8 cellular contexts compared by ENCODE assay signal in the genomic region with DNA sequence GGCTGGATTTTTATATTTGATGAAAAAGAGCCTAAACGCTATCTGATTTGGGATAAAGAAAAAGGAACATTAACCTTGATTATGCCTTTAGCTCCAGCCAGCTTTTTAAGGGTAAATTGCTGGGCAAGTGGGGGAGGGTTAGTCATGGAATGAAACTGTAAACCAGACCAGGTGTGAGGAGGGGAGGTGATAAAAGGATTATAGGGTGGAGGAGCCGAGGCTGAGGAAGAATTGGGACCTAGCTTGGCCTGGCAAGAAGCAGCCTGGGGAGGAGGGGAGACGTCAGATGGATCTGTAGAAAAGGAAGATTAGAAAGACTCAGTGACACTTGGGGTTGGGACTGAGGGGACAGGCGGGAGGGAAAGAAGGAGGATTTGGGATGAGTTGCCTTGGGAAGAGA.
DNase-seq lines count a peak whose midpoint lies in the region; TF ChIP-seq lines count a peak whose summit lies in the region.
"Not testable (repeated sequence)": the region's sequence is repeated elsewhere in the genome, so short reads cannot be mapped to it uniquely, and the experiment has no call there.

No MANE protein-coding gene starts in this region.

- not testable (repeated sequence) for TF ChIP-seq CTCF in WERI-Rb-1 (IDR thresholded peaks at IDR 0.05; ENCODE audit: low read depth, low read length); endodermal cell (conservative IDR thresholded peaks at IDR 0.05)

- H3K79me1 ChIP-seq in mesendoderm (ENCODE audit: low read length): not testable (repeated sequence)

- not testable (repeated sequence) for H3K4me3 Mint-ChIP-seq in endodermal cell

- not testable (repeated sequence) for H3K36me3 ChIP-seq in H7 (replicated peaks; ENCODE audit: control insufficient read depth, insufficient read depth, low read length); WERI-Rb-1; mesendoderm (ENCODE audit: control insufficient read depth, insufficient read depth, low read length)
- H3K36me3 ChIP-seq in HUES6 (ENCODE audit: control insufficient read depth, insufficient read depth, low read length) (peaks cover 20% of the 10 kb centered on the region), endodermal cell (ENCODE audit: control insufficient read depth, insufficient read depth, low read length) (peaks cover 16% of the 10 kb centered on the region)

- H3K27ac Mint-ChIP-seq in endodermal cell: not testable (repeated sequence)

- H3K56ac ChIP-seq in mesendoderm (ENCODE audit: low read length): peak overlapping the region; percentile 90

- not testable (repeated sequence) for H3K9me3 ChIP-seq in HUES6 (ENCODE audit: control insufficient read depth, insufficient read depth, low read depth, low read length); WERI-Rb-1 (ENCODE audit: severe bottlenecking); endodermal cell (ENCODE audit: control insufficient read depth, low read length)

- H3K4me1 Mint-ChIP-seq in endodermal cell: peaks cover 24% of the 10 kb centered on the region

- peak overlapping the region; percentile 47 for H3K18ac ChIP-seq in mesendoderm (ENCODE audit: low read length)

- not testable (repeated sequence) for H2BK15ac ChIP-seq in mesendoderm (replicated peaks; ENCODE audit: low read depth)

- H2AK5ac ChIP-seq in mesendoderm (ENCODE audit: low read length): not testable (repeated sequence)

- not testable (repeated sequence) for H3K9me3 Mint-ChIP-seq in endodermal cell

- peaks cover 17% of the 10 kb centered on the region for H3K36me3 Mint-ChIP-seq in endodermal cell (ENCODE audit: low read depth)

- not testable (repeated sequence) for H4K5ac ChIP-seq in mesendoderm (ENCODE audit: low read length)

- H2BK120ac ChIP-seq in mesendoderm (ENCODE audit: low read depth, low read length): peak overlapping the region; percentile 89

- H3K27me3 Mint-ChIP-seq in endodermal cell (ENCODE audit: insufficient read depth): not testable (repeated sequence)

- H3K4me2 ChIP-seq in mesendoderm (ENCODE audit: low read length): not testable (repeated sequence)

- H4K8ac ChIP-seq in mesendoderm (ENCODE audit: low read depth, low read length): not testable (repeated sequence)

- peak overlapping the region; percentile 76; the same call in 1 of the 2 replicates for H3K27ac ChIP-seq in HUES6 (ENCODE audit: low read depth, low read length)
- H3K27ac ChIP-seq in WERI-Rb-1; endodermal cell (ENCODE audit: low read depth, low read length): not testable (repeated sequence)
- peak overlapping the region; percentile 86 for H3K27ac ChIP-seq in mesendoderm (ENCODE audit: low read depth, low read length)

- H3K4me3 ChIP-seq in H7 (ENCODE audit: insufficient read depth, low read depth, low read length) (peak overlapping the region; percentile 46), HUES6 (ENCODE audit: low read depth, low read length) (peak overlapping the region; percentile 60), endodermal cell (ENCODE audit: low read length) (peak overlapping the region; percentile 96), iPS-11a (ENCODE audit: low read depth, low read length) (peak overlapping the region; percentile 58)
- not testable (repeated sequence) for H3K4me3 ChIP-seq in WERI-Rb-1 (ENCODE audit: low read depth, low read length); mesendoderm (ENCODE audit: low read length)

- H2BK5ac ChIP-seq in mesendoderm (ENCODE audit: low read length): not testable (repeated sequence)

- H3K79me2 ChIP-seq in mesendoderm (ENCODE audit: control insufficient read depth, insufficient read depth, low read length): peaks cover 30% of the 10 kb centered on the region

- peaks cover 41% of the 10 kb centered on the region for H3K4me1 ChIP-seq in HUES6 (ENCODE audit: control insufficient read depth, insufficient read depth, low read length)
- not testable (repeated sequence) for H3K4me1 ChIP-seq in endodermal cell (ENCODE audit: control insufficient read depth, insufficient read depth, low read length); mesendoderm (ENCODE audit: control insufficient read depth, low read depth, low read length)

- H3K23ac ChIP-seq in mesendoderm (ENCODE audit: low read length): not testable (repeated sequence)

- H3K27me3 ChIP-seq in H7 (ENCODE audit: control insufficient read depth, insufficient read depth, low read length); HUES6 (ENCODE audit: control insufficient read depth, insufficient read depth, low read length); WERI-Rb-1 (ENCODE audit: insufficient read depth, low read depth, severe bottlenecking); endodermal cell (ENCODE audit: control insufficient read depth, insufficient read depth, low read length, poor library complexity, severe bottlenecking); mesendoderm (ENCODE audit: insufficient read depth, low read length, poor library complexity): not testable (repeated sequence)

- WGBS in endodermal cell (ENCODE audit: insufficient coverage in 1 of 2, insufficient read length in 1 of 2), 2 experiments: 6 to 9% methylated on average over 2 to 4 of the region's 4 CpGs
- no CpG with 5 or more reads among the region's 4 CpGs for WGBS in mesendoderm (ENCODE audit: extremely low coverage, insufficient coverage, low lambda C conversion rate)

- H3K9ac ChIP-seq in HUES6 (ENCODE audit: low read length) (peak overlapping the region; percentile 99), endodermal cell (ENCODE audit: extremely low read depth, low read length, poor library complexity, severe bottlenecking) (peak overlapping the region; percentile 89), mesendoderm (ENCODE audit: low read length) (peak overlapping the region; percentile 78)

- H3K4ac ChIP-seq in mesendoderm (ENCODE audit: low read depth, low read length): not testable (repeated sequence)

- peak; percentile 28 for DNase-seq in ELF-1 (ENCODE audit: low read depth, low spot score)
- not testable (repeated sequence) for DNase-seq in H7
- DNase-seq in NCI-H69 (lab: John Stamatoyannopoulos, UW): peak; percentile 13
- peak; percentile 50 for DNase-seq in WERI-Rb-1
- peak; percentile 65 for DNase-seq in endodermal cell
- DNase-seq in mesendoderm: peak; percentile 89
